30 cellular contexts compared by ENCODE assay signal in genomic region chr22:19591568-19591967, GRCh38.
"Had no signal": no experiment of that assay in that cellular context is flagged by ENCODE, and none has a peak within 500 bp of the region (broad histone marks: within the 10 kb centered on the region; RNA-seq: fewer than 3 reads in every experiment).

No MANE protein-coding gene starts in this region.

- H3K4me1 ChIP-seq: adrenal gland, ascending aorta, breast epithelium had no signal

- H3K36me3 Mint-ChIP-seq: activated CD4-positive, alpha-beta memory T cell treated with anti-CD3 and anti-CD28 coated beads for 36 hours; activated CD8-positive, alpha-beta memory T cell treated with anti-CD3 and anti-CD28 coated beads, Interleukin-2, amount 10 ng/mL, durations not matched to agents 7 days and 5 days; activated naive CD4-positive, alpha-beta T cell treated with anti-CD3 and anti-CD28 coated beads, Interleukin-2, amount 50 U/mL, for 24 hours; activated naive CD8-positive, alpha-beta T cell treated with anti-CD3 and anti-CD28 coated beads for 36 hours; brain had no signal

- ATAC-seq: activated CD4-positive, alpha-beta T cell treated with anti-CD3 and anti-CD28 coated beads for 36 hours; activated CD8-positive, alpha-beta memory T cell treated with anti-CD3 and anti-CD28 coated beads, Interleukin-2, amount 10 ng/mL, durations not matched to agents 7 days and 5 days; activated CD8-positive, alpha-beta T cell treated with anti-CD3 and anti-CD28 coated beads, Interleukin-2, amount 10 ng/mL, durations not matched to agents 7 days and 5 days; activated naive CD8-positive, alpha-beta T cell treated with anti-CD3 and anti-CD28 coated beads, Interleukin-2, amount 50 U/mL, for 24 hours; esophagus mucosa had no signal

- H3K27ac Mint-ChIP-seq: activated CD4-positive, alpha-beta memory T cell treated with anti-CD3 and anti-CD28 coated beads for 36 hours; activated CD4-positive, alpha-beta T cell treated with anti-CD3 and anti-CD28 coated beads for 36 hours; activated CD4-positive, alpha-beta T cell treated with anti-CD3 and anti-CD28 coated beads, Interleukin-2, amount 10 ng/mL, durations not matched to agents 24 days and 14 days; activated CD8-positive, alpha-beta memory T cell treated with anti-CD3 and anti-CD28 coated beads, Interleukin-2, amount 10 ng/mL, durations not matched to agents 7 days and 5 days; activated CD8-positive, alpha-beta T cell treated with anti-CD3 and anti-CD28 coated beads, Interleukin-2, amount 10 ng/mL, durations not matched to agents 7 days and 5 days; activated naive CD4-positive, alpha-beta T cell treated with anti-CD3 and anti-CD28 coated beads for 36 hours; activated naive CD4-positive, alpha-beta T cell treated with anti-CD3 and anti-CD28 coated beads, Interleukin-2, amount 50 U/mL, for 24 hours; activated naive CD8-positive, alpha-beta T cell treated with anti-CD3 and anti-CD28 coated beads for 36 hours; activated naive CD8-positive, alpha-beta T cell treated with anti-CD3 and anti-CD28 coated beads, Interleukin-2, amount 50 U/mL, for 24 hours; activated T-helper 1 cell treated with anti-CD3 and anti-CD28 coated beads, Interleukin-12 subunit alpha, Interleukin-12 subunit beta, Interleukin-2, Interleukin-4 antibody, amounts not matched to agents 30 ng/mL and 10 ng/mL and 1 ng/mL, durations not matched to agents 14 hours and 24 hours and 36 hours; activated T-helper 2 cell treated with anti-CD3 and anti-CD28 coated beads, Interferon-gamma antibody, Interleukin-2, Interleukin-4, amounts not matched to agents 10 μg/mL and 5 μg/mL and 100 μg/mL, durations not matched to agents 14 hours and 24 hours and 36 hours had no signal

- H3K36me3 ChIP-seq: adrenal gland, ascending aorta, breast epithelium, cardiac muscle cell had no signal

- H3K4me3 Mint-ChIP-seq: activated CD4-positive, alpha-beta memory T cell treated with anti-CD3 and anti-CD28 coated beads for 36 hours; activated CD4-positive, alpha-beta T cell treated with anti-CD3 and anti-CD28 coated beads for 36 hours; activated CD4-positive, alpha-beta T cell treated with anti-CD3 and anti-CD28 coated beads, Interleukin-2, amount 10 ng/mL, durations not matched to agents 24 days and 14 days; activated CD8-positive, alpha-beta memory T cell treated with anti-CD3 and anti-CD28 coated beads, Interleukin-2, amount 10 ng/mL, durations not matched to agents 7 days and 5 days; activated CD8-positive, alpha-beta T cell treated with anti-CD3 and anti-CD28 coated beads, Interleukin-2, amount 10 ng/mL, durations not matched to agents 7 days and 5 days; activated naive CD4-positive, alpha-beta T cell treated with anti-CD3 and anti-CD28 coated beads for 36 hours; activated naive CD4-positive, alpha-beta T cell treated with anti-CD3 and anti-CD28 coated beads, Interleukin-2, amount 50 U/mL, for 24 hours; activated naive CD8-positive, alpha-beta T cell treated with anti-CD3 and anti-CD28 coated beads for 36 hours; activated naive CD8-positive, alpha-beta T cell treated with anti-CD3 and anti-CD28 coated beads, Interleukin-2, amount 50 U/mL, for 24 hours; activated T-helper 1 cell treated with anti-CD3 and anti-CD28 coated beads, Interleukin-12 subunit alpha, Interleukin-12 subunit beta, Interleukin-2, Interleukin-4 antibody, amounts not matched to agents 30 ng/mL and 10 ng/mL and 1 ng/mL, durations not matched to agents 14 hours and 24 hours and 36 hours; brain had no signal

- H3K27me3 Mint-ChIP-seq: activated CD4-positive, alpha-beta memory T cell treated with anti-CD3 and anti-CD28 coated beads for 36 hours; activated CD4-positive, alpha-beta T cell treated with anti-CD3 and anti-CD28 coated beads for 36 hours; activated naive CD4-positive, alpha-beta T cell treated with anti-CD3 and anti-CD28 coated beads, Interleukin-2, amount 50 U/mL, for 24 hours; activated naive CD8-positive, alpha-beta T cell treated with anti-CD3 and anti-CD28 coated beads for 36 hours had no signal

- H3K9me3 Mint-ChIP-seq: activated CD4-positive, alpha-beta memory T cell treated with anti-CD3 and anti-CD28 coated beads for 36 hours; activated CD4-positive, alpha-beta T cell treated with anti-CD3 and anti-CD28 coated beads, Interleukin-2, amount 10 ng/mL, durations not matched to agents 24 days and 14 days; activated naive CD4-positive, alpha-beta T cell treated with anti-CD3 and anti-CD28 coated beads for 36 hours; activated naive CD4-positive, alpha-beta T cell treated with anti-CD3 and anti-CD28 coated beads, Interleukin-2, amount 50 U/mL, for 24 hours; activated naive CD8-positive, alpha-beta T cell treated with anti-CD3 and anti-CD28 coated beads for 36 hours; activated naive CD8-positive, alpha-beta T cell treated with anti-CD3 and anti-CD28 coated beads, Interleukin-2, amount 50 U/mL, for 24 hours; activated T-helper 1 cell treated with anti-CD3 and anti-CD28 coated beads, Interleukin-12 subunit alpha, Interleukin-12 subunit beta, Interleukin-2, Interleukin-4 antibody, amounts not matched to agents 30 ng/mL and 10 ng/mL and 1 ng/mL, durations not matched to agents 14 hours and 24 hours and 36 hours; activated T-helper 2 cell treated with anti-CD3 and anti-CD28 coated beads, Interferon-gamma antibody, Interleukin-2, Interleukin-4, amounts not matched to agents 10 μg/mL and 5 μg/mL and 100 μg/mL, durations not matched to agents 14 hours and 24 hours and 36 hours; brain had no signal

- DNase-seq: activated CD4-positive, alpha-beta memory T cell treated with anti-CD3 and anti-CD28 coated beads for 36 hours; activated CD4-positive, alpha-beta T cell treated with anti-CD3 and anti-CD28 coated beads for 36 hours; activated CD4-positive, alpha-beta T cell treated with anti-CD3 and anti-CD28 coated beads, Interleukin-2, amount 10 ng/mL, durations not matched to agents 24 days and 14 days; activated CD4-positive, CD25-positive, alpha-beta regulatory T cell; activated CD4-positive, CD25-positive, alpha-beta regulatory T cell treated with anti-CD3 and anti-CD28 coated beads, Interleukin-2, amount 50 U/mL, for 72 hours; activated CD8-positive, alpha-beta memory T cell treated with anti-CD3 and anti-CD28 coated beads, Interleukin-2, amount 10 ng/mL, durations not matched to agents 7 days and 5 days; activated CD8-positive, alpha-beta memory T cell treated with anti-CD3 and anti-CD28 coated beads, Interleukin-2, amount 50 U/mL, for 4 hours; activated CD8-positive, alpha-beta T cell treated with anti-CD3 and anti-CD28 coated beads, Interleukin-2, amount 10 ng/mL, durations not matched to agents 7 days and 5 days; activated effector memory CD4-positive, alpha-beta T cell treated with anti-CD3 and anti-CD28 coated beads, Interleukin-2, amount 50 U/mL, for 16 hours; activated naive CD4-positive, alpha-beta T cell treated with anti-CD3 and anti-CD28 coated beads for 36 hours; activated naive CD8-positive, alpha-beta T cell treated with anti-CD3 and anti-CD28 coated beads for 36 hours; activated naive CD8-positive, alpha-beta T cell treated with anti-CD3 and anti-CD28 coated beads, Interleukin-2, amount 50 U/mL, for 24 hours; activated T-cell treated with anti-CD3 and anti-CD28 coated beads, Interleukin-2, amount 50 U/mL, for 1 hour; activated T-cell treated with anti-CD3 and anti-CD28 coated beads, Interleukin-2, amount 50 U/mL, for 48 hours; adrenal gland; amygdala; central memory CD4-positive, alpha-beta T cell; cortex of kidney; effector CD8-positive, alpha-beta T cell; foreskin fibroblast; head of caudate nucleus; T-helper 2 cell had no signal

- H3K4me3 ChIP-seq: adrenal gland, ascending aorta, breast epithelium, cardiac muscle cell had no signal

- H3K9me3 ChIP-seq: adrenal gland, ascending aorta, breast epithelium had no signal

- H3K27me3 ChIP-seq: adrenal gland, ascending aorta, breast epithelium, cardiac muscle cell had no signal

- H3K27ac ChIP-seq: adrenal gland, ascending aorta, breast epithelium, cardiac muscle cell had no signal

- H3K4me1 Mint-ChIP-seq: activated CD8-positive, alpha-beta memory T cell treated with anti-CD3 and anti-CD28 coated beads, Interleukin-2, amount 10 ng/mL, durations not matched to agents 7 days and 5 days; activated naive CD8-positive, alpha-beta T cell treated with anti-CD3 and anti-CD28 coated beads for 36 hours had no signal
